ENCODE assay signal across 18 cellular contexts in genomic region chr2:21910832-21911507, GRCh38.
DNase-seq lines count a peak whose midpoint lies in the region; ATAC-seq and TF ChIP-seq lines count a peak whose summit lies in the region.
"Had no signal": no experiment of that assay in that cellular context is flagged by ENCODE, and none has a peak within 500 bp of the region (broad histone marks: within the 10 kb centered on the region; RNA-seq: fewer than 3 reads in every experiment).

No MANE protein-coding gene starts in this region.

- POLR2A ChIA-PET in WTC11 (lab: Charles Lee), result interaction anchor here (0.6 kb wide), 1 partner anchor 42 kb away, joined by 3 read pairs; no protein-coding TSS in a partner anchor

- no peak overlapping the region for H2BK15ac ChIP-seq in mesenchymal stem cell (ENCODE audit: low read depth, poor library complexity, severe bottlenecking)

- peaks cover 7% of the 10 kb centered on the region; the same call in 1 of the 2 replicates for H3K36me3 Mint-ChIP-seq in WTC11
- H3K36me3 Mint-ChIP-seq in GM23338 (ENCODE audit: low read depth), result peaks cover 3% of the 10 kb centered on the region; the same call in 1 of the 3 replicates
- H3K36me3 Mint-ChIP-seq: CD8-positive, alpha-beta memory T cell had no signal

- no peak overlapping the region for H3K4ac ChIP-seq in mesenchymal stem cell (ENCODE audit: low read depth in 1 of 2, low read length in 2 of 2)

- H2AFZ ChIP-seq in ACC112 (ENCODE audit: low read length, unreplicated experiment) (no peak overlapping the region), OCI-LY3 (ENCODE audit: low read depth, low read length) (peak overlapping the region; percentile 73), mesenchymal stem cell (ENCODE audit: low read depth, low read length) (no peak overlapping the region), GM23338 (no peak overlapping the region)

- H3K27me3 Mint-ChIP-seq in WTC11 (ENCODE audit: low read depth) (no peaks in the 10 kb centered on the region), GM23338 (ENCODE audit: insufficient read depth, low read depth, poor library complexity) (no peaks in the 10 kb centered on the region)
- H3K27me3 Mint-ChIP-seq: CD8-positive, alpha-beta memory T cell had no signal

- no peak overlapping the region for H3K18ac ChIP-seq in mesenchymal stem cell (ENCODE audit: low read depth in 1 of 2, low read length in 2 of 2)

- H3K4me1 ChIP-seq in ACC112 (ENCODE audit: control insufficient read depth, insufficient read depth, low read length, unreplicated experiment) (no peaks in the 10 kb centered on the region), OCI-LY3 (ENCODE audit: low read length) (no peaks in the 10 kb centered on the region), mesenchymal stem cell (ENCODE audit: control insufficient read depth, insufficient read depth, low read depth, low read length) (no peaks in the 10 kb centered on the region), GM23338 (ENCODE audit: insufficient read depth) (no peaks in the 10 kb centered on the region)
- H3K4me1 ChIP-seq: BLaER1 treated with 17β-estradiol and CSF1 and Interleukin-3, amounts not matched to agents 10 nM and 100 nM had no signal

- TF ChIP-seq CTCF in OCI-LY3 (IDR thresholded peaks at IDR 0.05; ENCODE audit: low read depth, low read length) (no peak), WTC11 (IDR thresholded peaks at IDR 0.05) (no peak), GM23338 (conservative IDR thresholded peaks at IDR 0.05; ENCODE audit: low read depth in 2 of 2) (no peak)

- ATAC-seq in GM18867 (IDR thresholded peaks at IDR 0.05; ENCODE audit: unreplicated experiment) (peak; percentile 99), HG03095 (IDR thresholded peaks at IDR 0.05; ENCODE audit: unreplicated experiment) (peak; percentile 74), WTC11 (no peak), GM23338 (no peak)
- ATAC-seq: SK-N-SH treated with all-trans-retinoic acid at 6 μM for 48 hours had no signal

- H3K36me3 ChIP-seq in ACC112 (ENCODE audit: insufficient read depth, low read length) (no peaks in the 10 kb centered on the region), OCI-LY3 (replicated peaks; ENCODE audit: low read depth, low read length) (no peaks in the 10 kb centered on the region), mesenchymal stem cell (ENCODE audit: control insufficient read depth in 1 of 2, insufficient read depth in 2 of 2, low read depth in 1 of 2, low read length in 2 of 2) (no peaks in the 10 kb centered on the region), GM23338 (ENCODE audit: insufficient read depth) (no peaks in the 10 kb centered on the region)
- H3K36me3 ChIP-seq: BLaER1 treated with 17β-estradiol and CSF1 and Interleukin-3, amounts not matched to agents 10 nM and 100 nM had no signal

- H3K4me1 Mint-ChIP-seq in WTC11, result peaks cover 7% of the 10 kb centered on the region
- peaks cover 3% of the 10 kb centered on the region; the same call in 1 of the 3 replicates for H3K4me1 Mint-ChIP-seq in GM23338
- H3K4me1 Mint-ChIP-seq: CD8-positive, alpha-beta memory T cell had no signal

- no peak overlapping the region for H2BK12ac ChIP-seq in mesenchymal stem cell (ENCODE audit: low read length in 2 of 2)

- H3K27me3 ChIP-seq in ACC112 (ENCODE audit: insufficient read depth, low read length) (no peaks in the 10 kb centered on the region), OCI-LY3 (ENCODE audit: low read depth, low read length) (no peaks in the 10 kb centered on the region), mesenchymal stem cell (ENCODE audit: control insufficient read depth in 1 of 2, insufficient read depth in 1 of 2, low read length in 2 of 2) (no peaks in the 10 kb centered on the region), GM23338 (ENCODE audit: insufficient read depth) (no peaks in the 10 kb centered on the region)
- H3K27me3 ChIP-seq: BLaER1 treated with 17β-estradiol and CSF1 and Interleukin-3, amounts not matched to agents 10 nM and 100 nM had no signal

- DNase-seq in WTC11 (ENCODE audit: low spot score), result no peak
- DNase-seq in mesenchymal stem cell, result no peak
- no peak for DNase-seq in NCI-H82 (lab: John Stamatoyannopoulos, UW)
- DNase-seq in GM23338 (ENCODE audit: low spot score), result no peak
- DNase-seq: CD8-positive, alpha-beta memory T cell; GDM1; NCI-H1436; NCI-H2029; NCI-H510A; NCI-H774; SHP77 treated with DMSO at 0.1 percent for 48 hours had no signal

- H3K9me3 ChIP-seq in OCI-LY3 (ENCODE audit: insufficient read depth, low read length) (no peaks in the 10 kb centered on the region), mesenchymal stem cell (ENCODE audit: control insufficient read depth, low read length) (peaks cover 3% of the 10 kb centered on the region)
- H3K9me3 ChIP-seq: BLaER1 treated with 17β-estradiol and CSF1 and Interleukin-3, amounts not matched to agents 10 nM and 100 nM had no signal

- H4K20me1 ChIP-seq in OCI-LY3 (ENCODE audit: insufficient read depth, low read length) (no peaks in the 10 kb centered on the region), GM23338 (replicated peaks; ENCODE audit: insufficient read depth) (no peaks in the 10 kb centered on the region)
- H4K20me1 ChIP-seq: BLaER1 treated with 17β-estradiol and CSF1 and Interleukin-3, amounts not matched to agents 10 nM and 100 nM had no signal

- H2BK5ac ChIP-seq in mesenchymal stem cell (ENCODE audit: low read depth, low read length, poor library complexity, severe bottlenecking), result no peak overlapping the region

- no peak overlapping the region for H3K27ac ChIP-seq in ACC112 (ENCODE audit: low read depth, low read length)
- H3K27ac ChIP-seq in OCI-LY3 (ENCODE audit: low read length), result no peak overlapping the region
- H3K27ac ChIP-seq in mesenchymal stem cell (ENCODE audit: low read length, poor library complexity, severe bottlenecking), result no peak overlapping the region
- H3K27ac ChIP-seq in GM23338 (ENCODE audit: low read depth), result no peak overlapping the region
- H3K27ac ChIP-seq: BLaER1 treated with 17β-estradiol and CSF1 and Interleukin-3, amounts not matched to agents 10 nM and 100 nM had no signal

- H2AK5ac ChIP-seq in mesenchymal stem cell (ENCODE audit: low read length, severe bottlenecking), result no peak overlapping the region

- CTCF ChIA-PET in WTC11 (lab: Charles Lee), result interaction anchor here (1.2 kb wide), 1 partner anchor 489 kb away, joined by 3 read pairs; no protein-coding TSS in a partner anchor

- H3F3A ChIP-seq in GM23338 (replicated peaks; ENCODE audit: low read depth), result no peaks in the 10 kb centered on the region

- H3K14ac ChIP-seq in mesenchymal stem cell (ENCODE audit: low read length in 2 of 2), result no peak overlapping the region

- peak overlapping the region; percentile 31 for H3K4me2 ChIP-seq in OCI-LY3 (ENCODE audit: low read length)
- no peak overlapping the region for H3K4me2 ChIP-seq in mesenchymal stem cell (ENCODE audit: low read length, poor library complexity, severe bottlenecking)
- no peak overlapping the region for H3K4me2 ChIP-seq in GM23338
- H3K4me2 ChIP-seq: BLaER1 treated with 17β-estradiol and CSF1 and Interleukin-3, amounts not matched to agents 10 nM and 100 nM had no signal

- H4K8ac ChIP-seq in mesenchymal stem cell (ENCODE audit: low read length), result no peak overlapping the region

- peak overlapping the region; percentile 44; the same call in 1 of the 2 replicates for H3K4me3 ChIP-seq in ACC112 (ENCODE audit: low read depth, low read length)
- peak overlapping the region; percentile 39; the same call in 1 of the 2 replicates for H3K4me3 ChIP-seq in OCI-LY3 (ENCODE audit: low read length)
- H3K4me3 ChIP-seq in mesenchymal stem cell (ENCODE audit: insufficient read depth in 1 of 2, low read depth in 1 of 2, low read length in 2 of 2), result peak overlapping the region in 1 of 2 experiments; percentile 15
- H3K4me3 ChIP-seq in GM23338, result no peak overlapping the region
- H3K4me3 ChIP-seq: BLaER1 treated with 17β-estradiol and CSF1 and Interleukin-3, amounts not matched to agents 10 nM and 100 nM had no signal

- H3K79me2 ChIP-seq in ACC112 (ENCODE audit: control insufficient read depth, insufficient read depth, low read length, unreplicated experiment), result no peaks in the 10 kb centered on the region
- no peaks in the 10 kb centered on the region for H3K79me2 ChIP-seq in OCI-LY3 (ENCODE audit: low read length)
- no peaks in the 10 kb centered on the region for H3K79me2 ChIP-seq in GM23338 (replicated peaks; ENCODE audit: insufficient read depth)

- H3K9ac ChIP-seq in OCI-LY3 (ENCODE audit: low read length) (no peak overlapping the region), mesenchymal stem cell (ENCODE audit: low read length) (no peak overlapping the region)
- H3K9ac ChIP-seq: BLaER1 treated with 17β-estradiol and CSF1 and Interleukin-3, amounts not matched to agents 10 nM and 100 nM had no signal

- no peaks in the 10 kb centered on the region for H3K79me1 ChIP-seq in mesenchymal stem cell (replicated peaks; ENCODE audit: low read length, poor library complexity, severe bottlenecking)

- no peak overlapping the region for H4K91ac ChIP-seq in mesenchymal stem cell (ENCODE audit: low read length)

- H2BK120ac ChIP-seq in mesenchymal stem cell (ENCODE audit: low read depth, low read length), result no peak overlapping the region

- no peak overlapping the region for H3K23ac ChIP-seq in mesenchymal stem cell (ENCODE audit: low read length in 2 of 2)

- peaks cover 14% of the 10 kb centered on the region for H3K9me3 Mint-ChIP-seq in WTC11
- peaks cover 3% of the 10 kb centered on the region; the same call in 1 of the 3 replicates for H3K9me3 Mint-ChIP-seq in GM23338

- no peak overlapping the region for H3K4me3 Mint-ChIP-seq in WTC11
- no peak overlapping the region for H3K4me3 Mint-ChIP-seq in GM23338
- H3K4me3 Mint-ChIP-seq: CD8-positive, alpha-beta memory T cell; T-helper 1 cell treated with Interleukin-12 subunit alpha and Interleukin-12 subunit beta and Interleukin-4 antibody, amounts not matched to agents 30 μg/mL and 1 μg/mL, for 36 hours had no signal

- H3K9me2 ChIP-seq in GM23338 (ENCODE audit: insufficient read depth), result no peaks in the 10 kb centered on the region

- WGBS in mesenchymal stem cell, result 36% methylated on average over 2 of the region's 6 CpGs

- H3K27ac Mint-ChIP-seq in WTC11 (no peak overlapping the region), GM23338 (no peak overlapping the region)
- H3K27ac Mint-ChIP-seq: CD8-positive, alpha-beta memory T cell had no signal

TF ChIP-seq in WTC11, 78 proteins besides CTCF, POLR2A, EP300 and RAD21:
- no peak for TF ChIP-seq ZNF263 (CRISPR knock-in tag; IDR thresholded peaks at IDR 0.05; ENCODE audit: low read depth)
- TF ChIP-seq ZNF416 (CRISPR knock-in tag; IDR thresholded peaks at IDR 0.05), result no peak
TF ChIP-seq in WTC11: peak in this region for 0.

Comparison
In these comparisons a context has a peak if more than half of its experiments do, and no peak if none do; other contexts are left out.
1. ATAC-seq: peak in GM18867 (single experiment) and HG03095 (single experiment); none in WTC11 (single experiment) and GM23338 (single experiment).